8 cellular contexts compared by ENCODE assay signal in genomic region chr16:22318690-22319358, GRCh38. TPM values are rescaled to one million over a fixed set of nuclear protein-coding genes. Genes with fewer than 3 reads are reported as not detected.
DNase-seq lines count a peak whose midpoint lies in the region; ATAC-seq and TF ChIP-seq lines count a peak whose summit lies in the region.

No MANE protein-coding gene starts in this region.

- H3K4me1 Mint-ChIP-seq in natural killer cell: peaks cover 5 to 6% of the 10 kb centered on the region in 2 donors
- H3K4me1 Mint-ChIP-seq in natural killer cell treated with Interleukin-12 subunit alpha and Interleukin-12 subunit beta and Interleukin-15 and Interleukin-18, amount 100 ng/mL, for 72 hours (ENCODE audit: low read depth in 2 of 2): peaks cover 0 to 2% of the 10 kb centered on the region in 2 donors
- H3K4me1 Mint-ChIP-seq in activated naive CD8-positive, alpha-beta T cell treated with anti-CD3 and anti-CD28 coated beads, Interleukin-2, amount 10 ng/mL, durations not matched to agents 7 days and 5 days: peaks cover 2% of the 10 kb centered on the region

- POLR2A ChIA-PET in activated naive CD8-positive, alpha-beta T cell treated with anti-CD3 and anti-CD28 coated beads, Interleukin-2, amount 10 ng/mL, durations not matched to agents 7 days and 5 days (lab: Charles Lee): no interaction called here

- ATAC-seq in natural killer cell (peak in 2 of 3 donors; percentile 45 to 53), left colon (peak; percentile 44)
- no peak for ATAC-seq in natural killer cell treated with Interleukin-12 subunit alpha and Interleukin-12 subunit beta and Interleukin-15 and Interleukin-18, amount 100 ng/mL, for 72 hours
- peak; percentile 46 for ATAC-seq in activated naive CD8-positive, alpha-beta T cell treated with anti-CD3 and anti-CD28 coated beads, Interleukin-2, amount 10 ng/mL, durations not matched to agents 7 days and 5 days (ENCODE audit: low read depth)
- no peak for ATAC-seq in stimulated activated naive CD8-positive, alpha-beta T cell treated with anti-CD3 and anti-CD28 coated beads, Interleukin-15, Interleukin-2, amounts not matched to agents 100 U/mL and 50 U/mL, for 24 hours

- H3K27me3 Mint-ChIP-seq in natural killer cell (ENCODE audit: low read depth in 2 of 2): no peaks in the 10 kb centered on the region
- no peaks in the 10 kb centered on the region for H3K27me3 Mint-ChIP-seq in natural killer cell treated with Interleukin-12 subunit alpha and Interleukin-12 subunit beta and Interleukin-15 and Interleukin-18, amount 100 ng/mL, for 72 hours
- no peaks in the 10 kb centered on the region for H3K27me3 Mint-ChIP-seq in activated naive CD8-positive, alpha-beta T cell treated with anti-CD3 and anti-CD28 coated beads, Interleukin-2, amount 10 ng/mL, durations not matched to agents 7 days and 5 days

- in situ Hi-C loops in SK-MEL-5 (cut with HindIII; ENCODE audit: low pct_unique_long_range_greater_than_20kb, low sequenced_read_pairs): no loop called here

- no peak overlapping the region for H3K4me3 Mint-ChIP-seq in natural killer cell
- H3K4me3 Mint-ChIP-seq in natural killer cell treated with Interleukin-12 subunit alpha and Interleukin-12 subunit beta and Interleukin-15 and Interleukin-18, amount 100 ng/mL, for 72 hours: no peak overlapping the region
- H3K4me3 Mint-ChIP-seq in activated naive CD8-positive, alpha-beta T cell treated with anti-CD3 and anti-CD28 coated beads, Interleukin-2, amount 10 ng/mL, durations not matched to agents 7 days and 5 days: no peak overlapping the region

- DNase-seq in natural killer cell (peak; percentile 43), SK-MEL-5 (ENCODE audit: low read depth, low spot score) (peak; percentile 55), left colon (peak; percentile 31 to 32), DMS153 treated with DMSO at 0.1 percent for 48 hours (lab: John Stamatoyannopoulos, UW; ENCODE audit: unreplicated experiment) (no peak), NCI-H1105 treated with DMSO at 0.1 percent for 48 hours (lab: John Stamatoyannopoulos, UW) (no peak)
- DNase-seq in natural killer cell treated with Interleukin-12 subunit alpha and Interleukin-12 subunit beta and Interleukin-15 and Interleukin-18, amount 100 ng/mL, for 72 hours (ENCODE audit: low spot score): no peak
- peak; percentile 70 for DNase-seq in activated naive CD8-positive, alpha-beta T cell treated with anti-CD3 and anti-CD28 coated beads, Interleukin-2, amount 10 ng/mL, durations not matched to agents 7 days and 5 days
- DNase-seq in stimulated activated naive CD8-positive, alpha-beta T cell treated with anti-CD3 and anti-CD28 coated beads, Interleukin-15, Interleukin-2, amounts not matched to agents 100 U/mL and 50 U/mL, for 24 hours: peak; percentile 72

- H3K27ac Mint-ChIP-seq in natural killer cell: no peak overlapping the region
- no peak overlapping the region for H3K27ac Mint-ChIP-seq in natural killer cell treated with Interleukin-12 subunit alpha and Interleukin-12 subunit beta and Interleukin-15 and Interleukin-18, amount 100 ng/mL, for 72 hours
- no peak overlapping the region for H3K27ac Mint-ChIP-seq in activated naive CD8-positive, alpha-beta T cell treated with anti-CD3 and anti-CD28 coated beads, Interleukin-2, amount 10 ng/mL, durations not matched to agents 7 days and 5 days

- peaks cover 9% of the 10 kb centered on the region for H3K36me3 Mint-ChIP-seq in natural killer cell
- peaks cover 14% of the 10 kb centered on the region for H3K36me3 Mint-ChIP-seq in natural killer cell treated with Interleukin-12 subunit alpha and Interleukin-12 subunit beta and Interleukin-15 and Interleukin-18, amount 100 ng/mL, for 72 hours
- peaks cover 6% of the 10 kb centered on the region for H3K36me3 Mint-ChIP-seq in activated naive CD8-positive, alpha-beta T cell treated with anti-CD3 and anti-CD28 coated beads, Interleukin-2, amount 10 ng/mL, durations not matched to agents 7 days and 5 days

- intact Hi-C loops in natural killer cell (cut with micrococcal nuclease) (no loop called here), left colon (cut with DNase I, micrococcal nuclease) (no loop called here)

- no peaks in the 10 kb centered on the region for H3K9me3 Mint-ChIP-seq in natural killer cell
- H3K9me3 Mint-ChIP-seq in natural killer cell treated with Interleukin-12 subunit alpha and Interleukin-12 subunit beta and Interleukin-15 and Interleukin-18, amount 100 ng/mL, for 72 hours: no peaks in the 10 kb centered on the region
- H3K9me3 Mint-ChIP-seq in activated naive CD8-positive, alpha-beta T cell treated with anti-CD3 and anti-CD28 coated beads, Interleukin-2, amount 10 ng/mL, durations not matched to agents 7 days and 5 days: no peaks in the 10 kb centered on the region

- peak; percentile 69 for TF ChIP-seq CTCF in natural killer cell (IDR thresholded peaks at IDR 0.05)

RNA-seq across cellular contexts. Expression of gene POLR3E, which starts 21.6 kb away (rescaled TPM):
- 100 to 1,000 TPM in 2 of 3 donors, 10 to 100 TPM in 1; 95.0 to 116 (median 104) TPM for total RNA-seq in natural killer cell
- total RNA-seq in natural killer cell treated with Interleukin-12 subunit alpha and Interleukin-12 subunit beta and Interleukin-15 and Interleukin-18, amount 100 ng/mL, for 72 hours: 100 to 1,000 TPM in 1 of 2 donors, 10 to 100 TPM in 1; 54.7 to 114 TPM
- total RNA-seq in SK-MEL-5 (2014; rRNA removed; shearing (Covaris generic)): 39.3 and 40.4 TPM in 2 replicates
- 38.5 and 41.2 TPM in 2 replicates for polyA plus RNA-seq in SK-MEL-5 (2015; cell fraction: cytosol; rRNA removed)
- 97.2 and 165 TPM in 2 replicates for polyA plus RNA-seq in SK-MEL-5 (2015; cell fraction: nucleus; rRNA removed)
- total RNA-seq in activated naive CD8-positive, alpha-beta T cell treated with anti-CD3 and anti-CD28 coated beads, Interleukin-2, amount 10 ng/mL, durations not matched to agents 7 days and 5 days: 10 to 100 TPM; 53.2 to 56.9 TPM
- 10 to 100 TPM; 37.0 to 44.8 TPM for total RNA-seq in left colon

RNA-seq across cellular contexts. Expression of gene CDR2, which starts 55.6 kb away (rescaled TPM):
- total RNA-seq in natural killer cell: 10 to 100 TPM; 11.2 to 24.3 (median 19.4) TPM
- total RNA-seq in natural killer cell treated with Interleukin-12 subunit alpha and Interleukin-12 subunit beta and Interleukin-15 and Interleukin-18, amount 100 ng/mL, for 72 hours: 10 to 100 TPM; 41.5 to 47.6 TPM
- total RNA-seq in SK-MEL-5 (2014; rRNA removed; shearing (Covaris generic)): 13.7 and 14.5 TPM in 2 replicates
- polyA plus RNA-seq in SK-MEL-5 (2015; cell fraction: cytosol; rRNA removed): 15.0 and 19.7 TPM in 2 replicates
- polyA plus RNA-seq in SK-MEL-5 (2015; cell fraction: nucleus; rRNA removed): 12.6 and 17.0 TPM in 2 replicates
- 10 to 100 TPM; 42.2 to 48.6 TPM for total RNA-seq in activated naive CD8-positive, alpha-beta T cell treated with anti-CD3 and anti-CD28 coated beads, Interleukin-2, amount 10 ng/mL, durations not matched to agents 7 days and 5 days
- 10 to 100 TPM; 22.2 to 27.6 TPM for total RNA-seq in left colon

Comparison
In these comparisons a context has a peak if more than half of its experiments do, and no peak if none do; other contexts are left out.
1. ATAC-seq: peak in natural killer cell (2 of 3), activated naive CD8-positive, alpha-beta T cell treated with anti-CD3 and anti-CD28 coated beads, Interleukin-2, amount 10 ng/mL, durations not matched to agents 7 days and 5 days (single experiment) and left colon (single experiment); none in natural killer cell treated with Interleukin-12 subunit alpha and Interleukin-12 subunit beta and Interleukin-15 and Interleukin-18, amount 100 ng/mL, for 72 hours (0 of 2) and stimulated activated naive CD8-positive, alpha-beta T cell treated with anti-CD3 and anti-CD28 coated beads, Interleukin-15, Interleukin-2, amounts not matched to agents 100 U/mL and 50 U/mL, for 24 hours (single experiment).
2. DNase-seq: peak in natural killer cell (single experiment), SK-MEL-5 (single experiment), activated naive CD8-positive, alpha-beta T cell treated with anti-CD3 and anti-CD28 coated beads, Interleukin-2, amount 10 ng/mL, durations not matched to agents 7 days and 5 days (single experiment), left colon (2 of 2) and stimulated activated naive CD8-positive, alpha-beta T cell treated with anti-CD3 and anti-CD28 coated beads, Interleukin-15, Interleukin-2, amounts not matched to agents 100 U/mL and 50 U/mL, for 24 hours (single experiment); none in natural killer cell treated with Interleukin-12 subunit alpha and Interleukin-12 subunit beta and Interleukin-15 and Interleukin-18, amount 100 ng/mL, for 72 hours (single experiment), DMS153 treated with DMSO at 0.1 percent for 48 hours (single experiment) and NCI-H1105 treated with DMSO at 0.1 percent for 48 hours (single experiment).